ENCODE assay signal across 9 cellular contexts in genomic region chr3:183285318-183285717, GRCh38. TPM values are rescaled to one million over a fixed set of nuclear protein-coding genes. Genes with fewer than 3 reads are reported as not detected.
A peak's percentile ranks its signal among the peaks of the same experiment; 100 is the strongest.
DNase-seq lines count a peak whose midpoint lies in the region; ATAC-seq and TF ChIP-seq lines count a peak whose summit lies in the region.
"Had no signal": no experiment of that assay in that cellular context is flagged by ENCODE, and none has a peak within 500 bp of the region (broad histone marks: within the 10 kb centered on the region; RNA-seq: fewer than 3 reads in every experiment).

No MANE protein-coding gene starts in this region.

- H3K9ac ChIP-seq in OCI-LY3 (ENCODE audit: low read length) (peak overlapping the region; percentile 46), colonic mucosa (ENCODE audit: low read depth in 2 of 2, low read length in 2 of 2) (no peak overlapping the region)

- peak overlapping the region; percentile 67; the same call in 1 of the 2 replicates for H2AFZ ChIP-seq in OCI-LY3 (ENCODE audit: low read depth, low read length)

- H3K36me3 Mint-ChIP-seq in CD4-positive, alpha-beta T cell (ENCODE audit: low read depth) = no peaks in the 10 kb centered on the region

- no peak for TF ChIP-seq CTCF in CD4-positive, alpha-beta T cell (IDR thresholded peaks at IDR 0.05)
- TF ChIP-seq CTCF in OCI-LY3 (IDR thresholded peaks at IDR 0.05; ENCODE audit: low read depth, low read length) = no peak
- TF ChIP-seq CTCF in colonic mucosa (IDR thresholded peaks at IDR 0.05) = no peak
- no peak for TF ChIP-seq CTCF in sigmoid colon (IDR thresholded peaks at IDR 0.05)

- peak overlapping the region; percentile 79 for H3K4me2 ChIP-seq in OCI-LY3 (ENCODE audit: low read length)

- H3K27ac ChIP-seq in CD4-positive, alpha-beta T cell (ENCODE audit: low read depth, low read length) = peak overlapping the region; percentile 42
- H3K27ac ChIP-seq in OCI-LY3 (ENCODE audit: low read length) (peak overlapping the region; percentile 48), colonic mucosa (peak overlapping the region; percentile 72), sigmoid colon (peak overlapping the region; percentile 19 to 66 (median 62))
- H3K27ac ChIP-seq: VCaP had no signal

- H3K9me3 Mint-ChIP-seq in CD4-positive, alpha-beta T cell = no peaks in the 10 kb centered on the region

- no peak overlapping the region for H3K4me3 Mint-ChIP-seq in CD4-positive, alpha-beta T cell

- no peaks in the 10 kb centered on the region for H3K27me3 ChIP-seq in CD4-positive, alpha-beta T cell (ENCODE audit: control insufficient read depth, insufficient read depth, low read length)
- no peaks in the 10 kb centered on the region for H3K27me3 ChIP-seq in OCI-LY3 (ENCODE audit: low read depth, low read length)
- no peaks in the 10 kb centered on the region for H3K27me3 ChIP-seq in colonic mucosa
- H3K27me3 ChIP-seq in sigmoid colon = no peaks in the 10 kb centered on the region

- H3K79me2 ChIP-seq in OCI-LY3 (ENCODE audit: low read length) = no peaks in the 10 kb centered on the region

- peaks cover 23% of the 10 kb centered on the region for H3K4me1 ChIP-seq in OCI-LY3 (ENCODE audit: low read length)
- peaks cover 7% of the 10 kb centered on the region for H3K4me1 ChIP-seq in colonic mucosa
- peaks cover 0 to 24% (median 11%) of the 10 kb centered on the region in 4 donors for H3K4me1 ChIP-seq in sigmoid colon

- no peak for TF ChIP-seq POLR2A in sigmoid colon (IDR thresholded peaks at IDR 0.05)

- CTCF ChIA-PET in CD4-positive, alpha-beta T cell (lab: Charles Lee) = interaction anchor here (2.4 kb wide), 1 partner anchor 97 kb away, joined by 9 read pairs; no protein-coding TSS in a partner anchor

- no peak for TF ChIP-seq EP300 in sigmoid colon (IDR thresholded peaks at IDR 0.05)

- H4K20me1 ChIP-seq in OCI-LY3 (ENCODE audit: insufficient read depth, low read length) = no peaks in the 10 kb centered on the region

- ATAC-seq in CD4-positive, alpha-beta T cell (ENCODE audit: poor library complexity) = no peak
- ATAC-seq in GM21447 (IDR thresholded peaks at IDR 0.05; ENCODE audit: unreplicated experiment) (no peak), HG03571 (IDR thresholded peaks at IDR 0.05; ENCODE audit: unreplicated experiment) (no peak)

- H3K27me3 Mint-ChIP-seq in CD4-positive, alpha-beta T cell = no peaks in the 10 kb centered on the region

- POLR2A ChIA-PET in CD4-positive, alpha-beta T cell (lab: Charles Lee) = interaction anchor here (0.7 to 1.9 kb wide), 6 partner anchors 32 to 187 kb away, joined by 3 to 5 read pairs (median 4); partner anchors contain the start of gene B3GNT5

- H3K27ac Mint-ChIP-seq in CD4-positive, alpha-beta T cell = peak overlapping the region; percentile 88

- no peaks in the 10 kb centered on the region for H3K9me3 ChIP-seq in CD4-positive, alpha-beta T cell (ENCODE audit: control insufficient read depth, low read length)
- no peaks in the 10 kb centered on the region for H3K9me3 ChIP-seq in OCI-LY3 (ENCODE audit: insufficient read depth, low read length)
- no peaks in the 10 kb centered on the region for H3K9me3 ChIP-seq in colonic mucosa
- H3K9me3 ChIP-seq in sigmoid colon = no peaks in the 10 kb centered on the region

- WGBS in sigmoid colon, 2 donors = 16 to 62% methylated on average over 1 of the region's 1 CpG

- H3K4me3 ChIP-seq in OCI-LY3 (ENCODE audit: low read length) = peak overlapping the region; percentile 62
- no peak overlapping the region for H3K4me3 ChIP-seq in colonic mucosa
- no peak overlapping the region for H3K4me3 ChIP-seq in sigmoid colon

- no peaks in the 10 kb centered on the region for H3K36me3 ChIP-seq in OCI-LY3 (replicated peaks; ENCODE audit: low read depth, low read length)
- no peaks in the 10 kb centered on the region for H3K36me3 ChIP-seq in colonic mucosa
- no peaks in the 10 kb centered on the region for H3K36me3 ChIP-seq in sigmoid colon

- H3K4me1 Mint-ChIP-seq in CD4-positive, alpha-beta T cell (ENCODE audit: low read depth) = peaks cover 28% of the 10 kb centered on the region

- intact Hi-C loops in CD4-positive, alpha-beta T cell (cut with DNase I, micrococcal nuclease) = loop anchor here in 1 of 2 experiments (2.0 to 10.0 kb wide), 3 partner anchors 33 to 99 kb away; partner anchors contain the start of gene B3GNT5
- intact Hi-C loops in colonic mucosa (cut with DNase I) = no loop called here
- intact Hi-C loops in sigmoid colon (cut with DNase I) = loop anchor here (5.0 kb wide), 1 partner anchor 33 kb away; the partner anchor contains the start of gene B3GNT5

- no peak for DNase-seq in CD4-positive, alpha-beta T cell
- DNase-seq in colonic mucosa (no peak), sigmoid colon (no peak), DMS79 treated with DMSO at 0.1 percent for 48 hours (lab: John Stamatoyannopoulos, UW) (no peak), ecto neural progenitor cell (ENCODE audit: low spot score) (no peak)

RNA-seq across cellular contexts. Expression of gene B3GNT5, which starts 32.3 kb away (rescaled TPM):
- under 1 TPM; 0.60 to 0.73 TPM for total RNA-seq in CD4-positive, alpha-beta T cell
- total RNA-seq in colonic mucosa = 100 to 1,000 TPM in 1 of 2 donors, 10 to 100 TPM in 1; 43.1 to 108 TPM
- 1 to 10 TPM; 2.2 to 4.2 (median 3.2) TPM for total RNA-seq in sigmoid colon
- 10 to 100 TPM; 21.8 to 29.6 (median 22.8) TPM for polyA plus RNA-seq in sigmoid colon

Comparison
In these comparisons a context has a peak if more than half of its experiments do, and no peak if none do; other contexts are left out.
1. RNA of gene B3GNT5, which starts 32.3 kb away (total RNA-seq): 43.1 to 108 TPM in colonic mucosa; 2.2 to 4.2 TPM in sigmoid colon and 0.60 to 0.73 TPM in CD4-positive, alpha-beta T cell; every median in the first group is over 4 times any median in the second.
2. Peak in every context shown above with its lines, with median percentiles within 50 percentile points of each other: H3K27ac ChIP-seq.